Comparison of ENCODE assay signal across 13 cellular contexts in genomic region chr12:64688715-64689114, GRCh38.
DNase-seq lines count a peak whose midpoint lies in the region; ATAC-seq and TF ChIP-seq lines count a peak whose summit lies in the region.
"Had no signal": no experiment of that assay in that cellular context is flagged by ENCODE, and none has a peak within 500 bp of the region (broad histone marks: within the 10 kb centered on the region; RNA-seq: fewer than 3 reads in every experiment).

No MANE protein-coding gene starts in this region.

- no peak overlapping the region for H3K9ac ChIP-seq in stomach smooth muscle (ENCODE audit: low read length in 2 of 2)

- peaks cover 16% of the 10 kb centered on the region for H3K36me3 Mint-ChIP-seq in activated naive CD4-positive, alpha-beta T cell treated with anti-CD3 and anti-CD28 coated beads, Interleukin-2, amount 50 U/mL, for 24 hours
- peaks cover 45% of the 10 kb centered on the region for H3K36me3 Mint-ChIP-seq in activated T-helper 1 cell treated with anti-CD3 and anti-CD28 coated beads, Interleukin-12 subunit alpha, Interleukin-12 subunit beta, Interleukin-2, Interleukin-4 antibody, amounts not matched to agents 30 ng/mL and 10 ng/mL and 1 ng/mL, durations not matched to agents 14 hours and 24 hours and 36 hours (ENCODE audit: low read depth)
- H3K36me3 Mint-ChIP-seq in memory B cell = peaks cover 26% of the 10 kb centered on the region

- H3K4me3 ChIP-seq in stomach smooth muscle (ENCODE audit: low read length in 2 of 2) (no peak overlapping the region), suprapubic skin (no peak overlapping the region)
- H3K4me3 ChIP-seq: ovary, smooth muscle cell had no signal

- no peak for ATAC-seq in memory B cell (ENCODE audit: low read depth)

- peaks cover 73% of the 10 kb centered on the region for H3K4me1 Mint-ChIP-seq in activated naive CD4-positive, alpha-beta T cell treated with anti-CD3 and anti-CD28 coated beads, Interleukin-2, amount 50 U/mL, for 24 hours
- H3K4me1 Mint-ChIP-seq in activated T-helper 1 cell treated with anti-CD3 and anti-CD28 coated beads, Interleukin-12 subunit alpha, Interleukin-12 subunit beta, Interleukin-2, Interleukin-4 antibody, amounts not matched to agents 30 ng/mL and 10 ng/mL and 1 ng/mL, durations not matched to agents 14 hours and 24 hours and 36 hours (ENCODE audit: low read depth) = peaks cover 56% of the 10 kb centered on the region
- peaks cover 8% of the 10 kb centered on the region for H3K4me1 Mint-ChIP-seq in memory B cell

- H3K27me3 ChIP-seq in stomach smooth muscle (ENCODE audit: control insufficient read depth in 1 of 2, insufficient read depth in 2 of 2, low read length in 2 of 2) (no peaks in the 10 kb centered on the region), suprapubic skin (no peaks in the 10 kb centered on the region)
- H3K27me3 ChIP-seq: ovary had no signal

- no peak for TF ChIP-seq EP300 in suprapubic skin (IDR thresholded peaks at IDR 0.05)

- H3K9me3 Mint-ChIP-seq in activated naive CD4-positive, alpha-beta T cell treated with anti-CD3 and anti-CD28 coated beads, Interleukin-2, amount 50 U/mL, for 24 hours = no peaks in the 10 kb centered on the region
- peaks cover 4% of the 10 kb centered on the region for H3K9me3 Mint-ChIP-seq in activated T-helper 1 cell treated with anti-CD3 and anti-CD28 coated beads, Interleukin-12 subunit alpha, Interleukin-12 subunit beta, Interleukin-2, Interleukin-4 antibody, amounts not matched to agents 30 ng/mL and 10 ng/mL and 1 ng/mL, durations not matched to agents 14 hours and 24 hours and 36 hours
- no peaks in the 10 kb centered on the region for H3K9me3 Mint-ChIP-seq in memory B cell

- H3K27me3 Mint-ChIP-seq in activated naive CD4-positive, alpha-beta T cell treated with anti-CD3 and anti-CD28 coated beads, Interleukin-2, amount 50 U/mL, for 24 hours = no peaks in the 10 kb centered on the region
- H3K27me3 Mint-ChIP-seq in activated T-helper 1 cell treated with anti-CD3 and anti-CD28 coated beads, Interleukin-12 subunit alpha, Interleukin-12 subunit beta, Interleukin-2, Interleukin-4 antibody, amounts not matched to agents 30 ng/mL and 10 ng/mL and 1 ng/mL, durations not matched to agents 14 hours and 24 hours and 36 hours (ENCODE audit: insufficient read depth) = no peaks in the 10 kb centered on the region
- H3K27me3 Mint-ChIP-seq in memory B cell = no peaks in the 10 kb centered on the region

- TF ChIP-seq CTCF in suprapubic skin (IDR thresholded peaks at IDR 0.05) = no peak

- H3K36me3 ChIP-seq in stomach smooth muscle (ENCODE audit: control insufficient read depth in 2 of 2, insufficient read depth in 2 of 2, low read length in 2 of 2) (peaks cover under 1 to 10% of the 10 kb centered on the region in 2 donors), suprapubic skin (peaks cover 18% of the 10 kb centered on the region)
- H3K36me3 ChIP-seq: ovary had no signal

- intact Hi-C loops in activated T-helper 1 cell treated with anti-CD3 and anti-CD28 coated beads, Interleukin-12 subunit alpha, Interleukin-12 subunit beta, Interleukin-2, Interleukin-4 antibody, amounts not matched to agents 30 ng/mL and 10 ng/mL and 1 ng/mL, durations not matched to agents 14 hours and 24 hours and 36 hours (cut with micrococcal nuclease) = loop anchor here (10.0 kb wide), 1 partner anchor 284 kb away; the partner anchor contains the start of gene XPOT

- no peak for DNase-seq in activated naive CD4-positive, alpha-beta T cell (lab: John Stamatoyannopoulos, UW)
- DNase-seq in activated T-helper 1 cell treated with anti-CD3 and anti-CD28 coated beads, Interleukin-12 subunit alpha, Interleukin-12 subunit beta, Interleukin-2, Interleukin-4 antibody, amounts not matched to agents 30 ng/mL and 10 ng/mL and 1 ng/mL, durations not matched to agents 14 hours and 24 hours and 36 hours (ENCODE audit: low spot score) = no peak
- DNase-seq in memory B cell (ENCODE audit: low spot score in 2 of 2) (no peak), suprapubic skin (ENCODE audit: low spot score in 2 of 2) (no peak), NCI-H2107 (lab: John Stamatoyannopoulos, UW) (no peak), AG08396 (ENCODE audit: low spot score) (no peak)
- DNase-seq: amniotic stem cell, NCI-H1694 treated with DMSO at 0.1 percent for 48 hours, NCI-H510A treated with DMSO at 0.1 percent for 48 hours, ovary had no signal

- H3K4me3 Mint-ChIP-seq in activated naive CD4-positive, alpha-beta T cell treated with anti-CD3 and anti-CD28 coated beads, Interleukin-2, amount 50 U/mL, for 24 hours = peak overlapping the region; percentile 72
- peak overlapping the region; percentile 50 for H3K4me3 Mint-ChIP-seq in activated T-helper 1 cell treated with anti-CD3 and anti-CD28 coated beads, Interleukin-12 subunit alpha, Interleukin-12 subunit beta, Interleukin-2, Interleukin-4 antibody, amounts not matched to agents 30 ng/mL and 10 ng/mL and 1 ng/mL, durations not matched to agents 14 hours and 24 hours and 36 hours
- H3K4me3 Mint-ChIP-seq in memory B cell = no peak overlapping the region

- 93% methylated on average over 7 of the region's 7 CpGs for WGBS in suprapubic skin

- H3K27ac ChIP-seq in stomach smooth muscle (ENCODE audit: low read length) = peak overlapping the region; percentile 79
- no peak overlapping the region for H3K27ac ChIP-seq in suprapubic skin

- TF ChIP-seq POLR2A in suprapubic skin (IDR thresholded peaks at IDR 0.05) = no peak

- H3K9me3 ChIP-seq in stomach smooth muscle (ENCODE audit: control insufficient read depth in 2 of 2, low read length in 2 of 2) (no peaks in the 10 kb centered on the region), suprapubic skin (no peaks in the 10 kb centered on the region)
- H3K9me3 ChIP-seq: ovary had no signal

- H3K4me1 ChIP-seq in stomach smooth muscle (ENCODE audit: control insufficient read depth, insufficient read depth, low read length) (peaks cover 36% of the 10 kb centered on the region), suprapubic skin (peaks cover 10% of the 10 kb centered on the region)

- H3K27ac Mint-ChIP-seq in activated naive CD4-positive, alpha-beta T cell treated with anti-CD3 and anti-CD28 coated beads, Interleukin-2, amount 50 U/mL, for 24 hours = peak overlapping the region; percentile 91
- H3K27ac Mint-ChIP-seq in activated T-helper 1 cell treated with anti-CD3 and anti-CD28 coated beads, Interleukin-12 subunit alpha, Interleukin-12 subunit beta, Interleukin-2, Interleukin-4 antibody, amounts not matched to agents 30 ng/mL and 10 ng/mL and 1 ng/mL, durations not matched to agents 14 hours and 24 hours and 36 hours = no peak overlapping the region
- H3K27ac Mint-ChIP-seq in memory B cell = peak overlapping the region; percentile 35
